Comparison of ENCODE assay signal across 1 cellular context in the genomic region with DNA sequence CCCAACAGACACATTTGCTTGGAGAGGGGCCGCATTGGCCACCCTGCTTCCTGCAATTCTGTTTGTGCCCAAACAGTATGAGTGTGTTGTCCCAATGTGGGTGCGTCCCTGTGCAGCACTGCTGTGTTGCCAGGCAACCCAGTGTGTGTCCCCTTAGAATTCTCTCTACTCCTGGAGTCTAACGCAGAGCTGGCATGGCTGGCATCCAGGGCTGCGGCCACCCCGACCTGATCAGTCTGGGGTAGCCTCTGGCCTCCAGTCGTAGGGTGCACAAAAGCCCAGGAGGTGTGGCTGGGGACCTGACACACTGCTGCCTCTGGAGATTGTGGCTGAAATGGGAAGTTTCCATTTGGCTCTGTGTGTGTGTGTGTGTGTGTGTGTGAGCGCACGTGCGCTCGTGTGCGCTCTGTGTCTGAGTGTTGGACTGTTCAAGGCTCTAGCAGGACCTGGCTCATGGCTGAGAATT.
TF ChIP-seq lines count a peak whose summit lies in the region.

No MANE protein-coding gene starts in this region.

TF ChIP-seq in H1, 55 proteins besides CTCF, POLR2A, EP300 and RAD21:
- TF ChIP-seq TAF1 (IDR thresholded peaks at IDR 0.05; ENCODE audit: low read depth, low read length) (no peak), MAFK (IDR thresholded peaks at IDR 0.05; ENCODE audit: low read depth, low read length) (no peak), TCF12 (IDR thresholded peaks at IDR 0.05; ENCODE audit: low read depth, low read length) (no peak), CEBPB (IDR thresholded peaks at IDR 0.05; ENCODE audit: low read depth, low read length) (no peak), KDM4A (IDR thresholded peaks at IDR 0.05; ENCODE audit: low read depth, low read length, severe bottlenecking) (no peak), CREB1 (IDR thresholded peaks at IDR 0.05) (no peak), CBX5 (IDR thresholded peaks at IDR 0.05; ENCODE audit: low read depth, low read length) (no peak), TBP (IDR thresholded peaks at IDR 0.05; ENCODE audit: low read depth, low read length) (no peak), PHF8 (conservative IDR thresholded peaks at IDR 0.05; ENCODE audit: low read depth, low read length) (no peak), CHD1 (IDR thresholded peaks at IDR 0.05; ENCODE audit: low read depth, low read length) (no peak), TAF7 (optimal IDR thresholded peaks at IDR 0.05; ENCODE audit: borderline replicate concordance, low read depth, low read length) (no peak), EZH2 (IDR thresholded peaks at IDR 0.05; ENCODE audit: low read depth, low read length, severe bottlenecking) (no peak), SP1 (IDR thresholded peaks at IDR 0.05; ENCODE audit: low read depth, low read length) (no peak), POLR2AphosphoS5 (IDR thresholded peaks at IDR 0.05; ENCODE audit: low read depth, low read length) (no peak), ASH2L (IDR thresholded peaks at IDR 0.05; ENCODE audit: low read length) (no peak)
- TF ChIP-seq, protein P1, sequence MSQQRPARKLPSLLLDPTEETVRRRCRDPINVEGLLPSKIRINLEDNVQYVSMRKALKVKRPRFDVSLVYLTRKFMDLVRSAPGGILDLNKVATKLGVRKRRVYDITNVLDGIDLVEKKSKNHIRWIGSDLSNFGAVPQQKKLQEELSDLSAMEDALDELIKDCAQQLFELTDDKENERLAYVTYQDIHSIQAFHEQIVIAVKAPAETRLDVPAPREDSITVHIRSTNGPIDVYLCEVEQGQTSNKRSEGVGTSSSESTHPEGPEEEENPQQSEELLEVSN (IDR thresholded peaks at IDR 0.05) = no peak
